In the genomic region with DNA sequence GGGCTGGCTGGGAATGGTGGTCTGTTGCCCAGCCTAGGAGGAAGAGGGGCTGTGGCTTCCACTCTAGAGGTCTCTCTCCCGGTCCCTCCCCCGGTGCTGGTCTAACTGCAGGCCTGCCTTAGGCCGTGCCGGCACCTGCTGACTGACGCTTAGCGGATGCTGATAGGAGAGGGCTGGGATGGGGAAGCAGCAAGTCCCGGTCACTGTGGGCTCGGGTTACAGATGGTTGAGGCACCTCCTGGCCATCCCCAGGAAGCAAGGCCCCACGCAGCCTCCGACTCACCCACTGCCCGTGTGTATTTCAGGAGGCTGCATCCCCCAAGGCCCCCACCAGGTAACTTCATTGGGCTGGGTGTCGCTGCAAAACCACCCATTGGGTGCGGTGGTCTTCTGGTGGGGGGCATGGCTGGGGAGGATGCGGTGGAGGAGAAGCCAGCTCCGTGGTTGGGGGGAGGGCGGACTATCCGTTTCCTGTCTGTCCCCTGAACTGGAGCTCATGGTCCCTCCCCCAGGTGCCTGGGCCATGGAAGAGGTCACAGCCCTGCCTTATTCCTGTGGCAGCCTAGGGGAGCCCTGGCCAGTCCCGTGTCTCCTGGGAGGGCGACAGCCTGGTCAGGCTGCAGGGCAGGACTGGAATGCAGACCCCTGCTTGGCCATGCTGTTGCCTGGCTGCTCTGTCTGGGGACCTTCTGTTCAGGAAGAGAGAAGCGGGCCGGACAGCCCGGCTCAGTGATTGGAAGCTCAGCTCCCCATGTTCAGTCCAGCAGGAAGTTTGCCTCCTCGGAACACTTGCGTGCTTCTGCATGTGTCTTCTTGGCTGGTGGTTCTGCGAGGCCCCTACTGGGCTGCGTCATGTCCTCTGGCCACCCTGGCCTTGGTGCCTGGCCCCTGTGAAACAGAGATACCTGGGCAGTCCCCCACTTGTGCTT, we compare ENCODE assay signal across 9 cellular contexts.
DNase-seq lines count a peak whose midpoint lies in the region; ATAC-seq, FAIRE-seq and TF ChIP-seq lines count a peak whose summit lies in the region.
"Had no signal": no experiment of that assay in that cellular context is flagged by ENCODE, and none has a peak within 500 bp of the region (broad histone marks: within the 10 kb centered on the region; RNA-seq: fewer than 3 reads in every experiment).

No MANE protein-coding gene starts in this region.

- no peak overlapping the region for H3K4me3 ChIP-seq in AG04450 (ENCODE audit: low read depth, low read length)

- 0 out of 2 replicates have a peak, but pooled peaks have one; percentile 7 for TF ChIP-seq POLR2A in H54 (IDR thresholded peaks at IDR 0.05; ENCODE audit: low read depth, low read length)

- DNase-seq in AG04450 (ENCODE audit: low read depth, low spot score) (no peak), H54 (ENCODE audit: insufficient read length, low spot score) (no peak), T-helper 17 cell (no peak), iPS-NIHi7 (ENCODE audit: extremely low spot score) (peak; percentile 82), HT-29 (ENCODE audit: low spot score) (no peak), posterior cingulate gyrus (no peak)

- CTCF ChIA-PET in AG04450 (lab: Charles Lee) = interaction anchor here (1.0 to 1.8 kb wide), 2 partner anchors 8 to 10 kb away, joined by 5 to 7 read pairs; no protein-coding TSS in a partner anchor

- peak overlapping the region; percentile 36 for H3K4me3 Mint-ChIP-seq in T-helper 17 cell

- H3K9me3 ChIP-seq in AG04450 (ENCODE audit: control insufficient read depth, insufficient read depth, low read length) (no peaks in the 10 kb centered on the region; the same call in 1 of the 2 replicates), T-helper 17 cell (ENCODE audit: control insufficient read depth, low read length, poor library complexity, severe bottlenecking) (no peaks in the 10 kb centered on the region)

- H3K27ac ChIP-seq in AG04450 (ENCODE audit: low read depth, low read length) = peak overlapping the region; percentile 69

- ATAC-seq in T-helper 17 cell (no peak), HG03039 (IDR thresholded peaks at IDR 0.05; ENCODE audit: unreplicated experiment) (no peak), HG03460 (IDR thresholded peaks at IDR 0.05; ENCODE audit: unreplicated experiment) (no peak)

- intact Hi-C loops in posterior cingulate gyrus (cut with DNase I) = no loop called here

- no peaks in the 10 kb centered on the region for H3K27me3 Mint-ChIP-seq in T-helper 17 cell

- no peaks in the 10 kb centered on the region for H3K27me3 ChIP-seq in AG04450 (ENCODE audit: control insufficient read depth, insufficient read depth, low read length)

- H3K4me1 Mint-ChIP-seq in T-helper 17 cell = peaks cover 35% of the 10 kb centered on the region

- POLR2A ChIA-PET in AG04450 (lab: Yijun Ruan, JAX) = interaction anchor here (0.6 to 1.7 kb wide), 3 partner anchors 9 to 46 kb away, joined by 3 to 10 read pairs (median 6); no protein-coding TSS in a partner anchor

- H3K36me3 Mint-ChIP-seq in T-helper 17 cell (ENCODE audit: low read depth) = no peaks in the 10 kb centered on the region

- peak overlapping the region; percentile 92 for H3K27ac Mint-ChIP-seq in T-helper 17 cell

- no peak for FAIRE-seq in H54 (lab: Jason Lieb, UNC)
- FAIRE-seq: TTC549 had no signal

- TF ChIP-seq CTCF in AG04450 (IDR thresholded peaks at IDR 0.05; ENCODE audit: low read depth, low read length) = no peak
